In genomic region chr10:1050145-1050544, GRCh38 we compare ENCODE assay signal across 8 cellular contexts. TPM values are rescaled to one million over a fixed set of nuclear protein-coding genes. Genes with fewer than 3 reads are reported as not detected.
A peak's percentile ranks its signal among the peaks of the same experiment; 100 is the strongest.
DNase-seq lines count a peak whose midpoint lies in the region; ATAC-seq, FAIRE-seq and TF ChIP-seq lines count a peak whose summit lies in the region.

No MANE protein-coding gene starts in this region.

- CTCF ChIA-PET in A549 (lab: Yijun Ruan, JAX) = interaction anchor here (0.6 kb wide), 1 partner anchor 137 kb away, joined by 4 read pairs; no protein-coding TSS in a partner anchor

- H3K36me3 ChIP-seq in HUES64 (ENCODE audit: insufficient read depth, low read length) (peaks cover 44% of the 10 kb centered on the region), keratinocyte (ENCODE audit: control insufficient read depth in 2 of 2, extremely low read depth in 1 of 2, insufficient read depth in 2 of 2, low read length in 2 of 2) (peaks cover 5 to 7% of the 10 kb centered on the region in 2 experiments), transverse colon (no peaks in the 10 kb centered on the region)

- H2AFZ ChIP-seq in keratinocyte (ENCODE audit: control insufficient read depth, low read length) = no peak overlapping the region

- TF ChIP-seq RAD21 in A549 (conservative IDR thresholded peaks at IDR 0.05 in 1 of 2, IDR thresholded peaks at IDR 0.05 in 1 of 2) = no peak

- H3K4me2 ChIP-seq in A549 (peak overlapping the region; percentile 74), keratinocyte (ENCODE audit: control insufficient read depth, extremely low read depth, insufficient read depth, low read depth, low read length) (peak overlapping the region; percentile 72)

- dilution Hi-C loops in keratinocyte (cut with MboI; ENCODE audit: extremely low pct_ligation_motif_present, low sequenced_read_pairs) = no loop called here

- TF ChIP-seq CTCF in A549 (IDR thresholded peaks at IDR 0.05) (no peak), keratinocyte (optimal IDR thresholded peaks at IDR 0.05 in 1 of 3, IDR thresholded peaks at IDR 0.05 in 1 of 3, conservative IDR thresholded peaks at IDR 0.05 in 1 of 3; ENCODE audit: extremely low read depth in 1 of 3, insufficient read depth in 2 of 3, low read length in 3 of 3) (no peak), transverse colon (IDR thresholded peaks at IDR 0.05) (no peak)

- peaks cover 50% of the 10 kb centered on the region for H3K4me1 Mint-ChIP-seq in activated naive CD8-positive, alpha-beta T cell treated with anti-CD3 and anti-CD28 coated beads, Interleukin-2, amount 10 ng/mL, durations not matched to agents 7 days and 5 days

- peak overlapping the region; percentile 95 for H3K4me3 Mint-ChIP-seq in activated naive CD8-positive, alpha-beta T cell treated with anti-CD3 and anti-CD28 coated beads, Interleukin-2, amount 10 ng/mL, durations not matched to agents 7 days and 5 days

- H3K4me1 ChIP-seq in A549 (peaks cover 41% of the 10 kb centered on the region), HUES64 (ENCODE audit: insufficient read depth, low read length) (peaks cover 6% of the 10 kb centered on the region), keratinocyte (ENCODE audit: control insufficient read depth, extremely low read depth, insufficient read depth, low read length) (peaks cover 47% of the 10 kb centered on the region), transverse colon (peaks cover 23 to 45% (median 32%) of the 10 kb centered on the region in 4 donors)

- no peaks in the 10 kb centered on the region for H3K27me3 Mint-ChIP-seq in activated naive CD8-positive, alpha-beta T cell treated with anti-CD3 and anti-CD28 coated beads, Interleukin-2, amount 10 ng/mL, durations not matched to agents 7 days and 5 days

- intact Hi-C loops in transverse colon (cut with DNase I; ENCODE audit: low total_unique reads) = no loop called here

- TF ChIP-seq POLR2A in A549 (IDR thresholded peaks at IDR 0.05; ENCODE audit: low read length) (no peak), transverse colon (IDR thresholded peaks at IDR 0.05) (no peak), H54 (IDR thresholded peaks at IDR 0.05; ENCODE audit: low read depth, low read length) (no peak)

- POLR2A ChIA-PET in A549 (lab: Yijun Ruan, JAX) = interaction anchor here (1.5 to 3.1 kb wide), 3 partner anchors 9 to 62 kb away, joined by 3 to 23 read pairs (median 13); partner anchors contain the start of gene GTPBP4
- POLR2A ChIA-PET in activated naive CD8-positive, alpha-beta T cell treated with anti-CD3 and anti-CD28 coated beads, Interleukin-2, amount 10 ng/mL, durations not matched to agents 7 days and 5 days (lab: Charles Lee) = interaction anchor here (1.5 to 2.9 kb wide), 3 partner anchors 62 to 914 kb away, joined by 3 to 17 read pairs (median 12); partner anchors contain the start of genes GTPBP4 and LARP4B

- H3K4me3 ChIP-seq in A549 (peak overlapping the region; percentile 88), HUES64 (ENCODE audit: low read length) (peak overlapping the region; percentile 100), keratinocyte (ENCODE audit: control insufficient read depth in 2 of 3, extremely low read depth in 1 of 3, insufficient read depth in 2 of 3, low read depth in 1 of 3, low read length in 3 of 3) (peak overlapping the region; percentile 90 to 96 (median 94)), transverse colon (peak overlapping the region in 3 of 4 donors; percentile 69 to 82 (median 77))

- 41% methylated on average over 5 of the region's 5 CpGs for WGBS in A549 (ENCODE audit: missing lambda C conversion rate)
- 20% methylated on average over 4 of the region's 5 CpGs for WGBS in HUES64
- WGBS in transverse colon (ENCODE audit: low coverage in 1 of 2), 2 donors = 26 to 33% methylated on average over 5 of the region's 5 CpGs

- H3K27me3 ChIP-seq in HUES64 (ENCODE audit: insufficient read depth, low read length) (no peaks in the 10 kb centered on the region), keratinocyte (ENCODE audit: control insufficient read depth, extremely low read depth, insufficient read depth, low read length) (no peaks in the 10 kb centered on the region), transverse colon (no peaks in the 10 kb centered on the region)

- H4K20me1 ChIP-seq in keratinocyte (ENCODE audit: control insufficient read depth, extremely low read depth, insufficient read depth, low read length) = peaks cover 20% of the 10 kb centered on the region

- H3K9ac ChIP-seq in HUES64 (ENCODE audit: low read depth, low read length) = peak overlapping the region; percentile 76
- peak overlapping the region; percentile 93 for H3K9ac ChIP-seq in keratinocyte (ENCODE audit: control insufficient read depth, extremely low read depth, insufficient read depth, low read length)

- H3K9me1 ChIP-seq in keratinocyte (ENCODE audit: control insufficient read depth, extremely low read depth, insufficient read depth, low read length) = no peaks in the 10 kb centered on the region

- H3K27ac ChIP-seq in A549 (peak overlapping the region; percentile 90 to 91; a peak in 5 of 6 replicates), HUES64 (ENCODE audit: low read depth, low read length) (peak overlapping the region; percentile 100; the same call in 1 of the 2 replicates), keratinocyte (ENCODE audit: control insufficient read depth, insufficient read depth, low read length) (peak overlapping the region; percentile 95), transverse colon (peak overlapping the region; percentile 98 to 100 (median 99))

- peak overlapping the region; percentile 97 for H3K27ac Mint-ChIP-seq in activated naive CD8-positive, alpha-beta T cell treated with anti-CD3 and anti-CD28 coated beads, Interleukin-2, amount 10 ng/mL, durations not matched to agents 7 days and 5 days

- DNase-seq in A549 (ENCODE audit: low read depth in 1 of 2, low spot score in 1 of 2) (peak in 1 of 2 experiments; percentile 31), keratinocyte (ENCODE audit: low read depth, low spot score) (no peak), transverse colon (no peak), SKM-1 treated with dmso at 0.1 percent for 144 hours (lab: John Stamatoyannopoulos, UW; ENCODE audit: unreplicated experiment) (no peak), NCI-H2029 (lab: John Stamatoyannopoulos, UW) (no peak), H54 (ENCODE audit: insufficient read length, low spot score) (no peak)
- no peak for DNase-seq in activated naive CD8-positive, alpha-beta T cell treated with anti-CD3 and anti-CD28 coated beads, Interleukin-2, amount 10 ng/mL, durations not matched to agents 7 days and 5 days

- TF ChIP-seq EP300 in A549 (IDR thresholded peaks at IDR 0.05) = no peak
- no peak for TF ChIP-seq EP300 in transverse colon (IDR thresholded peaks at IDR 0.05; ENCODE audit: low read depth)

- ATAC-seq in A549 = no peak
- ATAC-seq in activated naive CD8-positive, alpha-beta T cell treated with anti-CD3 and anti-CD28 coated beads, Interleukin-2, amount 10 ng/mL, durations not matched to agents 7 days and 5 days (ENCODE audit: low read depth) = no peak

- H3K9me3 ChIP-seq in A549 (no peaks in the 10 kb centered on the region), HUES64 (ENCODE audit: insufficient read depth, low read depth, low read length) (no peaks in the 10 kb centered on the region), keratinocyte (ENCODE audit: control insufficient read depth, low read depth, low read length) (no peaks in the 10 kb centered on the region), transverse colon (no peaks in the 10 kb centered on the region)

- H3K36me3 Mint-ChIP-seq in activated naive CD8-positive, alpha-beta T cell treated with anti-CD3 and anti-CD28 coated beads, Interleukin-2, amount 10 ng/mL, durations not matched to agents 7 days and 5 days = peaks cover 31% of the 10 kb centered on the region

- no peaks in the 10 kb centered on the region for H3K9me3 Mint-ChIP-seq in activated naive CD8-positive, alpha-beta T cell treated with anti-CD3 and anti-CD28 coated beads, Interleukin-2, amount 10 ng/mL, durations not matched to agents 7 days and 5 days

- peaks cover 71% of the 10 kb centered on the region for H3K79me2 ChIP-seq in keratinocyte (ENCODE audit: control insufficient read depth, insufficient read depth, low read length)

- in situ Hi-C loops in transverse colon (cut with MboI; ENCODE audit: low pct_ligation_motif_present in 1 of 4, low pct_unique_long_range_greater_than_20kb in 1 of 4, low sequenced_read_pairs in 3 of 4) = no loop called here

- FAIRE-seq in A549 (lab: Jason Lieb, UNC) (no peak), keratinocyte (lab: Jason Lieb, UNC) (no peak), H54 (lab: Jason Lieb, UNC) (no peak)

RNA-seq across cellular contexts. Expression of gene IDI1, which starts 1.2 kb away (rescaled TPM):
- polyA plus RNA-seq in A549 (2011; rRNA removed) (38.2 and 55.8 TPM in 2 replicates), A549 (2017; fragmentation: RNase III; extraction: RNeasy Plus Mini Kit Qiagen cat#74134 plus additional on column Dnase treatment) (42.4 to 65.0 TPM (median 57.1 TPM) in 3 replicates), keratinocyte (140 to 298 TPM (median 172 TPM) in 3 replicates)
- polyA plus RNA-seq in A549 (2012; cell fraction: cytosol; rRNA removed) = 20.4 and 20.7 TPM in 2 replicates
- 14.8 and 25.5 TPM in 2 replicates for polyA plus RNA-seq in A549 (2012; cell fraction: nucleus; rRNA removed)
- 14.8 and 15.1 TPM in 2 replicates for polyA minus RNA-seq in A549 (2011; rRNA and poly(A)+ RNA removed)
- 122 TPM for polyA plus RNA-seq in HUES64 (2013, experiment 1 of 2)
- 142 TPM for polyA plus RNA-seq in HUES64 (2013, experiment 2 of 2)
- total RNA-seq in activated naive CD8-positive, alpha-beta T cell treated with anti-CD3 and anti-CD28 coated beads, Interleukin-2, amount 10 ng/mL, durations not matched to agents 7 days and 5 days = 10 to 100 TPM; 53.8 to 57.6 TPM
- 61.0 TPM for polyA plus RNA-seq in keratinocyte (2011; ENCODE audit: low read depth)
- 91.1 and 171 TPM in 2 replicates for polyA plus RNA-seq in keratinocyte (2011; cell fraction: cytosol; rRNA removed)
- 319 and 386 TPM in 2 replicates for polyA plus RNA-seq in keratinocyte (2011; cell fraction: nucleus; rRNA removed)
- 85.7 and 143 TPM in 2 replicates for polyA plus RNA-seq in keratinocyte (2012; ENCODE audit: low replicate concordance)
- polyA minus RNA-seq in keratinocyte = 21.3 to 110 TPM (median 63.5 TPM) in 3 replicates
- polyA minus RNA-seq in keratinocyte (2011; cell fraction: cytosol; rRNA and poly(A)+ RNA removed) = 48.2 TPM
- polyA minus RNA-seq in keratinocyte (2011; cell fraction: nucleus; rRNA and poly(A)+ RNA removed) = 107 and 178 TPM in 2 replicates
- 10 to 100 TPM; 31.1 to 81.5 (median 57.1) TPM for total RNA-seq in transverse colon

RNA-seq across cellular contexts. Expression of gene WDR37, which starts 6.0 kb away (rescaled TPM):
- polyA plus RNA-seq in A549 (2011; rRNA removed) = 7.1 and 7.3 TPM in 2 replicates
- polyA plus RNA-seq in A549 (2012; cell fraction: cytosol; rRNA removed) = 5.0 and 5.4 TPM in 2 replicates
- polyA plus RNA-seq in A549 (2012; cell fraction: nucleus; rRNA removed) = 11.0 and 12.9 TPM in 2 replicates
- 5.6 to 6.2 TPM (median 5.9 TPM) in 3 replicates for polyA plus RNA-seq in A549 (2017; fragmentation: RNase III; extraction: RNeasy Plus Mini Kit Qiagen cat#74134 plus additional on column Dnase treatment)
- polyA minus RNA-seq in A549 (2011; rRNA and poly(A)+ RNA removed) = 18.1 and 20.0 TPM in 2 replicates
- polyA plus RNA-seq in HUES64 (2013, experiment 1 of 2) = 6.6 TPM
- polyA plus RNA-seq in HUES64 (2013, experiment 2 of 2) = 7.2 TPM
- 10 to 100 TPM; 30.4 to 34.4 TPM for total RNA-seq in activated naive CD8-positive, alpha-beta T cell treated with anti-CD3 and anti-CD28 coated beads, Interleukin-2, amount 10 ng/mL, durations not matched to agents 7 days and 5 days
- 13.1 to 22.8 TPM (median 16.0 TPM) in 3 replicates for polyA plus RNA-seq in keratinocyte
- 19.2 TPM for polyA plus RNA-seq in keratinocyte (2011; ENCODE audit: low read depth)
- polyA plus RNA-seq in keratinocyte (2011; cell fraction: cytosol; rRNA removed) = 14.9 and 17.7 TPM in 2 replicates
- 39.3 and 39.4 TPM in 2 replicates for polyA plus RNA-seq in keratinocyte (2011; cell fraction: nucleus; rRNA removed)
- polyA plus RNA-seq in keratinocyte (2012; ENCODE audit: low replicate concordance) = 11.0 and 16.4 TPM in 2 replicates
- polyA minus RNA-seq in keratinocyte = 40.9 to 73.3 TPM (median 46.3 TPM) in 3 replicates
- polyA minus RNA-seq in keratinocyte (2011; cell fraction: cytosol; rRNA and poly(A)+ RNA removed) = 22.4 TPM
- 27.2 and 45.2 TPM in 2 replicates for polyA minus RNA-seq in keratinocyte (2011; cell fraction: nucleus; rRNA and poly(A)+ RNA removed)
- total RNA-seq in transverse colon = 10 to 100 TPM; 14.5 to 22.1 (median 19.7) TPM

RNA-seq across cellular contexts. Expression of gene IDI2, which starts 24.5 kb away (rescaled TPM):
- polyA plus RNA-seq in A549 (2011; rRNA removed) (not detected in 2 replicates), A549 (2017; fragmentation: RNase III; extraction: RNeasy Plus Mini Kit Qiagen cat#74134 plus additional on column Dnase treatment) (not detected in 3 replicates), keratinocyte (not detected in 3 replicates)
- not detected in 2 replicates for polyA plus RNA-seq in A549 (2012; cell fraction: cytosol; rRNA removed)
- not detected in 2 replicates for polyA plus RNA-seq in A549 (2012; cell fraction: nucleus; rRNA removed)
- polyA minus RNA-seq in A549 (2011; rRNA and poly(A)+ RNA removed) = not detected in 2 replicates
- polyA plus RNA-seq in HUES64 (2013, experiment 1 of 2) = not detected
- not detected for polyA plus RNA-seq in HUES64 (2013, experiment 2 of 2)
- not detected for total RNA-seq in activated naive CD8-positive, alpha-beta T cell treated with anti-CD3 and anti-CD28 coated beads, Interleukin-2, amount 10 ng/mL, durations not matched to agents 7 days and 5 days
- polyA plus RNA-seq in keratinocyte (2011; ENCODE audit: low read depth) = not detected
- polyA plus RNA-seq in keratinocyte (2011; cell fraction: cytosol; rRNA removed) = not detected in 2 replicates
- polyA plus RNA-seq in keratinocyte (2011; cell fraction: nucleus; rRNA removed) = not detected in 2 replicates
- polyA plus RNA-seq in keratinocyte (2012; ENCODE audit: low replicate concordance) = not detected in 2 replicates
- not detected in 3 replicates for polyA minus RNA-seq in keratinocyte
- polyA minus RNA-seq in keratinocyte (2011; cell fraction: cytosol; rRNA and poly(A)+ RNA removed) = not detected
- not detected in 2 replicates for polyA minus RNA-seq in keratinocyte (2011; cell fraction: nucleus; rRNA and poly(A)+ RNA removed)
- total RNA-seq in transverse colon = not detected
